16 cellular contexts compared by ENCODE assay signal in genomic region chr3:16548721-16549120, GRCh38. TPM values are rescaled to one million over a fixed set of nuclear protein-coding genes. Genes with fewer than 3 reads are reported as not detected.
DNase-seq lines count a peak whose midpoint lies in the region; ATAC-seq, FAIRE-seq and TF ChIP-seq lines count a peak whose summit lies in the region.
"Had no signal": no experiment of that assay in that cellular context is flagged by ENCODE, and none has a peak within 500 bp of the region (broad histone marks: within the 10 kb centered on the region; RNA-seq: fewer than 3 reads in every experiment).

No MANE protein-coding gene starts in this region.

- no peak for ATAC-seq in HG02571 (IDR thresholded peaks at IDR 0.05; ENCODE audit: unreplicated experiment)
- no peak for ATAC-seq in GM18498 (IDR thresholded peaks at IDR 0.05; ENCODE audit: unreplicated experiment)
- ATAC-seq in Right ventricle myocardium inferior, result no peak
- ATAC-seq: effector memory CD8-positive, alpha-beta T cell had no signal

- H3K36me3 ChIP-seq in bronchial epithelial cell (ENCODE audit: control insufficient read depth, insufficient read depth, low read length), result no peaks in the 10 kb centered on the region
- H3K36me3 ChIP-seq: left ventricle myocardium inferior had no signal

- no peak overlapping the region for H3K4me3 ChIP-seq in bronchial epithelial cell (ENCODE audit: low read depth, low read length)
- H3K4me3 ChIP-seq: hepatocyte, left ventricle myocardium inferior had no signal

- no peaks in the 10 kb centered on the region for H3K27me3 ChIP-seq in bronchial epithelial cell (ENCODE audit: control insufficient read depth, insufficient read depth, low read length)
- H3K27me3 ChIP-seq: hepatocyte had no signal

- intact Hi-C loops in Right ventricle myocardium inferior (cut with DNase I), result no loop called here

- DNase-seq in Daoy (ENCODE audit: low read depth) (peak; percentile 67), LHCN-M2 (ENCODE audit: low read depth) (peak; percentile 75), bronchial epithelial cell (ENCODE audit: low read depth) (peak; percentile 95), kidney tubule cell (ENCODE audit: low spot score) (peak; percentile 30), cerebellar cortex (ENCODE audit: low spot score) (no peak), Right ventricle myocardium inferior (ENCODE audit: missing footprints) (no peak)
- DNase-seq: activated naive CD4-positive, alpha-beta T cell; effector memory CD8-positive, alpha-beta T cell; left ventricle myocardium inferior; naive B cell; NCI-H1417 treated with DMSO at 0.1 percent for 48 hours; NCI-H226 had no signal

- no peak for TF ChIP-seq CTCF in bronchial epithelial cell (IDR thresholded peaks at IDR 0.05; ENCODE audit: insufficient read depth, low read length, severe bottlenecking)

- no peak for FAIRE-seq in bronchial epithelial cell (lab: Jason Lieb, UNC)

RNA-seq across cellular contexts. Expression of gene RFTN1, which starts 35.2 kb away (rescaled TPM):
- 25.4 and 27.9 TPM in 2 replicates for total RNA-seq in Daoy (2014; rRNA removed; shearing (Covaris generic))
- total RNA-seq in LHCN-M2 (2014; rRNA removed), result 51.6 and 58.2 TPM in 2 replicates
- polyA plus RNA-seq in LHCN-M2 (2012), result 57.3 TPM
- total RNA-seq in bronchial epithelial cell, result 8.4 and 9.2 TPM in 2 replicates
- 26.8 TPM for total RNA-seq in Right ventricle myocardium inferior

RNA-seq across cellular contexts. Expression of gene DAZL, which starts 56.5 kb away (rescaled TPM):
- total RNA-seq in Daoy (2014; rRNA removed; shearing (Covaris generic)), result not detected in 2 replicates
- total RNA-seq in LHCN-M2 (2014; rRNA removed) (not detected in 2 replicates), bronchial epithelial cell (not detected in 2 replicates), Right ventricle myocardium inferior (not detected)
- polyA plus RNA-seq in LHCN-M2 (2012), result not detected
- total RNA-seq: left ventricle myocardium inferior, temporal lobe had no signal
- polyA plus RNA-seq: hepatocyte had no signal

Comparison
In these comparisons a context has a peak if more than half of its experiments do, and no peak if none do; other contexts are left out.
1. DNase-seq: peak in Daoy (single experiment), LHCN-M2 (single experiment), bronchial epithelial cell (single experiment) and kidney tubule cell (single experiment); none in cerebellar cortex (single experiment) and Right ventricle myocardium inferior (single experiment).